8 cellular contexts compared by ENCODE assay signal in genomic region chr1:224502459-224503160, GRCh38.
DNase-seq lines count a peak whose midpoint lies in the region; ATAC-seq and TF ChIP-seq lines count a peak whose summit lies in the region.

No MANE protein-coding gene starts in this region.

- H3K4me1 ChIP-seq in RWPE2 (ENCODE audit: insufficient read depth, poor library complexity, severe bottlenecking) = peaks cover 49% of the 10 kb centered on the region
- H3K4me1 ChIP-seq in right cardiac atrium (ENCODE audit: control insufficient read depth, insufficient read depth, low read length) = peaks cover 14% of the 10 kb centered on the region
- peaks cover 98% of the 10 kb centered on the region for H3K4me1 ChIP-seq in suprapubic skin

- DNase-seq in activated CD4-positive, alpha-beta T cell treated with anti-CD3 and anti-CD28 coated beads, Interleukin-2, amount 10 ng/mL, durations not matched to agents 24 days and 14 days = no peak
- DNase-seq in activated CD4-positive, alpha-beta T cell treated with anti-CD3 and anti-CD28 coated beads, Interleukin-2, amount 50 U/mL, for 48 hours = no peak
- DNase-seq in RWPE2 (ENCODE audit: low spot score) (no peak), right cardiac atrium (peak in 1 of 3 donors; percentile 69), suprapubic skin (ENCODE audit: low spot score in 2 of 2) (no peak), GM19238 (ENCODE audit: insufficient read length, low spot score) (no peak)
- no peak for DNase-seq in activated CD4-positive, alpha-beta T cell treated with anti-CD3 and anti-CD28 coated beads, Interleukin-2, amount 50 U/mL, for 4 hours

- H3K27me3 Mint-ChIP-seq in activated CD4-positive, alpha-beta T cell treated with anti-CD3 and anti-CD28 coated beads, Interleukin-2, amount 10 ng/mL, durations not matched to agents 24 days and 14 days = no peaks in the 10 kb centered on the region

- intact Hi-C loops in activated CD4-positive, alpha-beta T cell treated with anti-CD3 and anti-CD28 coated beads, Interleukin-2, amount 10 ng/mL, durations not matched to agents 24 days and 14 days (cut with micrococcal nuclease) = no loop called here
- intact Hi-C loops in right cardiac atrium (cut with DNase I) = no loop called here

- H3K4me1 Mint-ChIP-seq in activated CD4-positive, alpha-beta T cell treated with anti-CD3 and anti-CD28 coated beads, Interleukin-2, amount 10 ng/mL, durations not matched to agents 24 days and 14 days = peaks cover 50% of the 10 kb centered on the region

- peak overlapping the region; percentile 89 for H3K27ac ChIP-seq in RWPE2 (ENCODE audit: poor library complexity, severe bottlenecking)
- peak overlapping the region; percentile 56 for H3K27ac ChIP-seq in right cardiac atrium (ENCODE audit: low read length)
- peak overlapping the region; percentile 97 for H3K27ac ChIP-seq in suprapubic skin

- no peak for TF ChIP-seq POLR2A in suprapubic skin (IDR thresholded peaks at IDR 0.05)

- no peak for TF ChIP-seq EP300 in suprapubic skin (IDR thresholded peaks at IDR 0.05)

- ATAC-seq in RWPE2 (ENCODE audit: low read depth) (no peak), right cardiac atrium (peak in 1 of 2 donors; percentile 0), GM21515 (IDR thresholded peaks at IDR 0.05; ENCODE audit: unreplicated experiment) (no peak)

- H3K36me3 ChIP-seq in RWPE2 (ENCODE audit: low read depth) = no peaks in the 10 kb centered on the region
- no peaks in the 10 kb centered on the region for H3K36me3 ChIP-seq in suprapubic skin

- peaks cover 3% of the 10 kb centered on the region for H3K9me3 Mint-ChIP-seq in activated CD4-positive, alpha-beta T cell treated with anti-CD3 and anti-CD28 coated beads, Interleukin-2, amount 10 ng/mL, durations not matched to agents 24 days and 14 days

- H3K4me3 ChIP-seq in RWPE2 (ENCODE audit: severe bottlenecking) = no peak overlapping the region
- no peak overlapping the region for H3K4me3 ChIP-seq in right cardiac atrium (ENCODE audit: low read length)
- peak overlapping the region; percentile 31 for H3K4me3 ChIP-seq in suprapubic skin

- H3K36me3 Mint-ChIP-seq in activated CD4-positive, alpha-beta T cell treated with anti-CD3 and anti-CD28 coated beads, Interleukin-2, amount 10 ng/mL, durations not matched to agents 24 days and 14 days (ENCODE audit: low read depth) = no peaks in the 10 kb centered on the region

- peak overlapping the region; percentile 5 for H3K4me3 Mint-ChIP-seq in activated CD4-positive, alpha-beta T cell treated with anti-CD3 and anti-CD28 coated beads, Interleukin-2, amount 10 ng/mL, durations not matched to agents 24 days and 14 days

- peak overlapping the region; percentile 26 for H3K27ac Mint-ChIP-seq in activated CD4-positive, alpha-beta T cell treated with anti-CD3 and anti-CD28 coated beads, Interleukin-2, amount 10 ng/mL, durations not matched to agents 24 days and 14 days

- no peaks in the 10 kb centered on the region for H3K27me3 ChIP-seq in RWPE2 (ENCODE audit: insufficient read depth, poor library complexity, severe bottlenecking)
- no peaks in the 10 kb centered on the region for H3K27me3 ChIP-seq in right cardiac atrium (ENCODE audit: control insufficient read depth, insufficient read depth)
- no peaks in the 10 kb centered on the region for H3K27me3 ChIP-seq in suprapubic skin

- 40% methylated on average over 12 of the region's 12 CpGs for WGBS in right cardiac atrium
- WGBS in suprapubic skin = 41% methylated on average over 12 of the region's 12 CpGs

- TF ChIP-seq CTCF in RWPE2 (IDR thresholded peaks at IDR 0.05; ENCODE audit: poor library complexity, severe bottlenecking) (no peak), suprapubic skin (IDR thresholded peaks at IDR 0.05) (no peak)

- no peaks in the 10 kb centered on the region for H3K9me3 ChIP-seq in RWPE2 (ENCODE audit: severe bottlenecking)
- no peaks in the 10 kb centered on the region for H3K9me3 ChIP-seq in right cardiac atrium (ENCODE audit: control insufficient read depth, low read length)
- H3K9me3 ChIP-seq in suprapubic skin = no peaks in the 10 kb centered on the region
